ENCODE assay signal across 8 cellular contexts in the genomic region with DNA sequence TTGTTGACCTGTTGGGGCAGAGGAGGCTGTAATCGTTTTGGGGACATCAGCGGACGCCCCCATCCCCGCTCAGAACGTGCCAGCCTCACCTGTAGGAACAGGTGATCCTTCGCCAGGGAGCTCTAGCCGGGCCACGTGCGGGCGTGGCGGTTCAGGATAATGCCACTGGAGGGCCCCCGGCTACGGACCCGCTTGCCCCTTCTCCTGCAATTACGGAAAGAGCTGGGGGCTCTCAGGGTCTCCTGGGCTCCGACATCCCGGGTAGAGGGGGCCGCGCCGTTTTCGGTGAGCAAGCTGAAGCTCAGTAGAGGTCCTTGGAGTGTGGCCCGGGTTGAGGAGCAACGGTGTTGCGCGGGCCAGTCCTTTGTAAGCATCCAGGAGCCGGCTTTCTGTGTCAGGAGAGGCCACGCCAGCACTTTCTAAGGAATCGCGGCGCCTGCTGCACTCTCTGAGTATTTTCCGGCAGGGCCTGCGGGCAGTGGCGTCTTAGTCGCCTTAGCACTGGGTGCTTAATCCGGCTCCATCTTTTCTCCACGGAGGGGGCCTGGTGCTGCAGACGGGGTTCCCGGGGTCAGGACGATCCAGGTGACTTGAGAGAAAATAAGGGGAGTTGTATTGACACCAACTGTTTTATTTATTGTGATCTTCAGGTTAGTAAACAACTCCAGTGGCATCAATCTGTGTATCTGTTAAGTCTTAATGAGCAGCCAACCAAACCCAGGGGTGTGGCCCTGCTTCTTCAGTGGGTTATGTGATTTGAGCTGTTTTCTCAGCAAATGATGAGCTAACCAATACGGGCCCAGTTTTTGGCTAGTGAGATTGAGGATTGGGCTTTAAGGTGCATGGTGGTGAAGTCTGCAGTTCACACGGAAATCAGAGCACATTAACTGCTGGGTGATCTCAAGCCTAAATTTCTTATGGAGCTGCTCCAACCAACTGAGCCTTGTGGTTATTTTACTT. TPM values are rescaled to one million over a fixed set of nuclear protein-coding genes. Genes with fewer than 3 reads are reported as not detected.
DNase-seq lines count a peak whose midpoint lies in the region; TF ChIP-seq lines count a peak whose summit lies in the region.

No MANE protein-coding gene starts in this region.

- H3K27ac Mint-ChIP-seq in activated naive CD4-positive, alpha-beta T cell treated with anti-CD3 and anti-CD28 coated beads for 36 hours: no peak overlapping the region

- peaks cover 40% of the 10 kb centered on the region for H3K27me3 Mint-ChIP-seq in activated naive CD4-positive, alpha-beta T cell treated with anti-CD3 and anti-CD28 coated beads for 36 hours (ENCODE audit: low read depth)

- intact Hi-C loops in activated naive CD4-positive, alpha-beta T cell treated with anti-CD3 and anti-CD28 coated beads for 36 hours (cut with micrococcal nuclease): no loop called here

- peaks cover 40% of the 10 kb centered on the region for H3K79me2 ChIP-seq in hepatocyte

- TF ChIP-seq CTCF in astrocyte of the spinal cord (IDR thresholded peaks at IDR 0.05; ENCODE audit: low read depth, low read length) (peak; percentile 44), hepatocyte (IDR thresholded peaks at IDR 0.05; ENCODE audit: poor library complexity) (peak; percentile 32), GM10248 (IDR thresholded peaks at IDR 0.05; ENCODE audit: control extremely low read depth, extremely low read depth, low read depth, missing control alignments) (no peak)

- peak overlapping the region; percentile 63 for H3K4me3 ChIP-seq in astrocyte of the spinal cord (ENCODE audit: low read depth, low read length)
- peak overlapping the region; percentile 73 for H3K4me3 ChIP-seq in hepatocyte

- in situ Hi-C loops in astrocyte of the spinal cord (cut with HindIII; ENCODE audit: low sequenced_read_pairs): no loop called here

- H3K27me3 ChIP-seq in hepatocyte: no peaks in the 10 kb centered on the region

- CTCF ChIA-PET in activated naive CD4-positive, alpha-beta T cell treated with anti-CD3 and anti-CD28 coated beads for 36 hours (lab: Charles Lee): interaction anchor here (0.6 to 1.9 kb wide), 5 partner anchors 11 to 281 kb away, joined by 3 to 8 read pairs (median 3); no protein-coding TSS in a partner anchor
- CTCF ChIA-PET in GM10248 (lab: Yijun Ruan, JAX): interaction anchor here (1.1 to 1.8 kb wide), 3 partner anchors 10 to 11 kb away, joined by 3 to 11 read pairs (median 3); no protein-coding TSS in a partner anchor

- peak overlapping the region; percentile 33 for H2AFZ ChIP-seq in hepatocyte

- no peaks in the 10 kb centered on the region for H3K36me3 Mint-ChIP-seq in activated naive CD4-positive, alpha-beta T cell treated with anti-CD3 and anti-CD28 coated beads for 36 hours (ENCODE audit: low read depth)

- H3K27ac ChIP-seq in hepatocyte: peak overlapping the region; percentile 48

- H3K4me1 ChIP-seq in hepatocyte (ENCODE audit: insufficient read depth): peaks cover 18% of the 10 kb centered on the region

- H3K9me3 ChIP-seq in hepatocyte (ENCODE audit: low read depth): no peaks in the 10 kb centered on the region

- 5% methylated on average over 41 of the region's 41 CpGs for WGBS in hepatocyte (ENCODE audit: low lambda C conversion rate, missing lambda C conversion rate)

- peaks cover 1% of the 10 kb centered on the region for H3K9me3 Mint-ChIP-seq in activated naive CD4-positive, alpha-beta T cell treated with anti-CD3 and anti-CD28 coated beads for 36 hours

- H4K20me1 ChIP-seq in hepatocyte (ENCODE audit: insufficient read depth, poor library complexity, severe bottlenecking): peaks cover 10% of the 10 kb centered on the region

- POLR2A ChIA-PET in GM10248 (lab: Yijun Ruan, JAX): no interaction called here

- no peaks in the 10 kb centered on the region for H3K9me2 ChIP-seq in hepatocyte (replicated peaks; ENCODE audit: insufficient read depth)

- DNase-seq in activated naive CD4-positive, alpha-beta T cell treated with anti-CD3 and anti-CD28 coated beads for 36 hours: no peak
- DNase-seq in activated naive CD4-positive, alpha-beta T cell (lab: John Stamatoyannopoulos, UW): no peak
- DNase-seq in NCI-H510A treated with DMSO at 0.1 percent for 48 hours (lab: John Stamatoyannopoulos, UW) (peak; percentile 90), astrocyte of the spinal cord (ENCODE audit: low read depth, low spot score) (peak; percentile 79), hepatocyte (ENCODE audit: low spot score) (peak; percentile 78), retina (peak; percentile 85), SIG-M5 treated with dmso at 0.1 percent for 504 hours (lab: John Stamatoyannopoulos, UW; ENCODE audit: unreplicated experiment) (no peak), GM10248 (ENCODE audit: extremely low spot score) (no peak)

- peak overlapping the region; percentile 98 for H3K4me2 ChIP-seq in hepatocyte

- no peaks in the 10 kb centered on the region for H3K36me3 ChIP-seq in hepatocyte (replicated peaks; ENCODE audit: insufficient read depth, low read depth)

- peak overlapping the region; percentile 76 for H3K4me3 Mint-ChIP-seq in activated naive CD4-positive, alpha-beta T cell treated with anti-CD3 and anti-CD28 coated beads for 36 hours

- peaks cover 12% of the 10 kb centered on the region for H3K4me1 Mint-ChIP-seq in activated naive CD4-positive, alpha-beta T cell treated with anti-CD3 and anti-CD28 coated beads for 36 hours (ENCODE audit: low read depth)

RNA-seq across cellular contexts. Expression of a gene that starts 1.9 kb away (rescaled TPM):
- total RNA-seq in activated naive CD4-positive, alpha-beta T cell treated with anti-CD3 and anti-CD28 coated beads for 36 hours: under 1 TPM; 0.15 to 0.31 TPM
- total RNA-seq in hepatocyte: 16.5 and 19.7 TPM in 2 replicates
- polyA plus RNA-seq in hepatocyte: 10.6 and 13.0 TPM in 2 replicates

Comparison
In these comparisons a context has a peak if more than half of its experiments do, and no peak if none do; other contexts are left out.
1. DNase-seq: peak in NCI-H510A treated with DMSO at 0.1 percent for 48 hours (single experiment), astrocyte of the spinal cord (single experiment), hepatocyte (single experiment) and retina (single experiment); none in activated naive CD4-positive, alpha-beta T cell treated with anti-CD3 and anti-CD28 coated beads for 36 hours (single experiment), activated naive CD4-positive, alpha-beta T cell (0 of 4), SIG-M5 treated with dmso at 0.1 percent for 504 hours (single experiment) and GM10248 (single experiment).
2. RNA of a gene that starts 1.9 kb away (total RNA-seq): 16.5 to 19.7 TPM in hepatocyte; 0.15 to 0.31 TPM in activated naive CD4-positive, alpha-beta T cell treated with anti-CD3 and anti-CD28 coated beads for 36 hours; every median in the first group is over 10 times any median in the second.